Comparison of ENCODE assay signal across 1 cellular context in the genomic region with DNA sequence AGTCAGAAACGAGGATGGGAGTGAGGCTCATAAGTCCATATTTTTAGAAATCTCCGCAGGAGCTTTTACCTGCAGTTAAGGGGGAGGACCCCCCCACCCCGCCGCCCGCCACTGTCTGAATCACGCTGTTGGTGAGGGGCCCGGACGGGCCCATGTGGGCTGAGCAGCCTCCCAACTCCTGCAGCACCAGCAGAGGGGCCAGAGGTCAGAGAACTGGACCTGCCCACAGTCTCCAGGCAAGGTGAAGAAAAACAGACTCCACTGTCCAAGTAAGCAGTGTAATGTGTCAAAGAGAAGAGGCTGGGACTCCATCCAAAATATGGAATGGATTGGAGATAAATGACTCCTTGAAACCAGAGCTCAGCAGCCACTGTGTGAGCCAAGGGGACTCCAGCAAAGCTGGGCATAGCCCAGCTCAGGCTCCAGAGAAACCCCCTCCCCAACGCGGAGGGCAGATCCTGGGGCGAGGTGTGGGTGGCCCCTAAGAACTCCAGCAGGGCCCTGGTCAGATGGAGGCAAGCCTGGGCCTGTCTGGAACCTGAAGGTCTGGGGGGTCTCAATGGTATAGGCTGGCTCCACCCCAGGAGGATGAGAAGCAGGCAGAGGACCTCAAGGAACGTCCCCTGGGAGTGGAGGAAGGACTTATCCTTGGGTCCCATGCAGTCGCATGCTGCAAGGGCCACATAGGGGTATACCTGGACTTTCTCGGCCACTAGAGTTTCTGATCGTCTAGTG.
TF ChIP-seq lines count a peak whose summit lies in the region.

No MANE protein-coding gene starts in this region.

TF ChIP-seq in GM23338, 12 proteins besides CTCF, POLR2A, EP300 and RAD21:
- TF ChIP-seq EZH2phosphoT487 (IDR thresholded peaks at IDR 0.05; ENCODE audit: unreplicated experiment) (no peak), ZNF331 (CRISPR knock-in tag; IDR thresholded peaks at IDR 0.05; ENCODE audit: low read depth) (no peak), ZNF114 (CRISPR knock-in tag; IDR thresholded peaks at IDR 0.05) (no peak), CREB1 (CRISPR knock-in tag; IDR thresholded peaks at IDR 0.05; ENCODE audit: low read depth) (no peak), JUNB (IDR thresholded peaks at IDR 0.05; ENCODE audit: unreplicated experiment) (no peak), NANOG (IDR thresholded peaks at IDR 0.05; ENCODE audit: borderline replicate concordance) (no peak), STAT1 (IDR thresholded peaks at IDR 0.05; ENCODE audit: unreplicated experiment) (no peak), EZH2 (IDR thresholded peaks at IDR 0.05; ENCODE audit: low read depth, unreplicated experiment) (no peak), POLR2AphosphoS5 (IDR thresholded peaks at IDR 0.05; ENCODE audit: low read depth) (no peak)
- TF ChIP-seq, protein P1, sequence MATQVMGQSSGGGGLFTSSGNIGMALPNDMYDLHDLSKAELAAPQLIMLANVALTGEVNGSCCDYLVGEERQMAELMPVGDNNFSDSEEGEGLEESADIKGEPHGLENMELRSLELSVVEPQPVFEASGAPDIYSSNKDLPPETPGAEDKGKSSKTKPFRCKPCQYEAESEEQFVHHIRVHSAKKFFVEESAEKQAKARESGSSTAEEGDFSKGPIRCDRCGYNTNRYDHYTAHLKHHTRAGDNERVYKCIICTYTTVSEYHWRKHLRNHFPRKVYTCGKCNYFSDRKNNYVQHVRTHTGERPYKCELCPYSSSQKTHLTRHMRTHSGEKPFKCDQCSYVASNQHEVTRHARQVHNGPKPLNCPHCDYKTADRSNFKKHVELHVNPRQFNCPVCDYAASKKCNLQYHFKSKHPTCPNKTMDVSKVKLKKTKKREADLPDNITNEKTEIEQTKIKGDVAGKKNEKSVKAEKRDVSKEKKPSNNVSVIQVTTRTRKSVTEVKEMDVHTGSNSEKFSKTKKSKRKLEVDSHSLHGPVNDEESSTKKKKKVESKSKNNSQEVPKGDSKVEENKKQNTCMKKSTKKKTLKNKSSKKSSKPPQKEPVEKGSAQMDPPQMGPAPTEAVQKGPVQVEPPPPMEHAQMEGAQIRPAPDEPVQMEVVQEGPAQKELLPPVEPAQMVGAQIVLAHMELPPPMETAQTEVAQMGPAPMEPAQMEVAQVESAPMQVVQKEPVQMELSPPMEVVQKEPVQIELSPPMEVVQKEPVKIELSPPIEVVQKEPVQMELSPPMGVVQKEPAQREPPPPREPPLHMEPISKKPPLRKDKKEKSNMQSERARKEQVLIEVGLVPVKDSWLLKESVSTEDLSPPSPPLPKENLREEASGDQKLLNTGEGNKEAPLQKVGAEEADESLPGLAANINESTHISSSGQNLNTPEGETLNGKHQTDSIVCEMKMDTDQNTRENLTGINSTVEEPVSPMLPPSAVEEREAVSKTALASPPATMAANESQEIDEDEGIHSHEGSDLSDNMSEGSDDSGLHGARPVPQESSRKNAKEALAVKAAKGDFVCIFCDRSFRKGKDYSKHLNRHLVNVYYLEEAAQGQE (IDR thresholded peaks at IDR 0.05; ENCODE audit: unreplicated experiment), result no peak
- TF ChIP-seq, protein P2, sequence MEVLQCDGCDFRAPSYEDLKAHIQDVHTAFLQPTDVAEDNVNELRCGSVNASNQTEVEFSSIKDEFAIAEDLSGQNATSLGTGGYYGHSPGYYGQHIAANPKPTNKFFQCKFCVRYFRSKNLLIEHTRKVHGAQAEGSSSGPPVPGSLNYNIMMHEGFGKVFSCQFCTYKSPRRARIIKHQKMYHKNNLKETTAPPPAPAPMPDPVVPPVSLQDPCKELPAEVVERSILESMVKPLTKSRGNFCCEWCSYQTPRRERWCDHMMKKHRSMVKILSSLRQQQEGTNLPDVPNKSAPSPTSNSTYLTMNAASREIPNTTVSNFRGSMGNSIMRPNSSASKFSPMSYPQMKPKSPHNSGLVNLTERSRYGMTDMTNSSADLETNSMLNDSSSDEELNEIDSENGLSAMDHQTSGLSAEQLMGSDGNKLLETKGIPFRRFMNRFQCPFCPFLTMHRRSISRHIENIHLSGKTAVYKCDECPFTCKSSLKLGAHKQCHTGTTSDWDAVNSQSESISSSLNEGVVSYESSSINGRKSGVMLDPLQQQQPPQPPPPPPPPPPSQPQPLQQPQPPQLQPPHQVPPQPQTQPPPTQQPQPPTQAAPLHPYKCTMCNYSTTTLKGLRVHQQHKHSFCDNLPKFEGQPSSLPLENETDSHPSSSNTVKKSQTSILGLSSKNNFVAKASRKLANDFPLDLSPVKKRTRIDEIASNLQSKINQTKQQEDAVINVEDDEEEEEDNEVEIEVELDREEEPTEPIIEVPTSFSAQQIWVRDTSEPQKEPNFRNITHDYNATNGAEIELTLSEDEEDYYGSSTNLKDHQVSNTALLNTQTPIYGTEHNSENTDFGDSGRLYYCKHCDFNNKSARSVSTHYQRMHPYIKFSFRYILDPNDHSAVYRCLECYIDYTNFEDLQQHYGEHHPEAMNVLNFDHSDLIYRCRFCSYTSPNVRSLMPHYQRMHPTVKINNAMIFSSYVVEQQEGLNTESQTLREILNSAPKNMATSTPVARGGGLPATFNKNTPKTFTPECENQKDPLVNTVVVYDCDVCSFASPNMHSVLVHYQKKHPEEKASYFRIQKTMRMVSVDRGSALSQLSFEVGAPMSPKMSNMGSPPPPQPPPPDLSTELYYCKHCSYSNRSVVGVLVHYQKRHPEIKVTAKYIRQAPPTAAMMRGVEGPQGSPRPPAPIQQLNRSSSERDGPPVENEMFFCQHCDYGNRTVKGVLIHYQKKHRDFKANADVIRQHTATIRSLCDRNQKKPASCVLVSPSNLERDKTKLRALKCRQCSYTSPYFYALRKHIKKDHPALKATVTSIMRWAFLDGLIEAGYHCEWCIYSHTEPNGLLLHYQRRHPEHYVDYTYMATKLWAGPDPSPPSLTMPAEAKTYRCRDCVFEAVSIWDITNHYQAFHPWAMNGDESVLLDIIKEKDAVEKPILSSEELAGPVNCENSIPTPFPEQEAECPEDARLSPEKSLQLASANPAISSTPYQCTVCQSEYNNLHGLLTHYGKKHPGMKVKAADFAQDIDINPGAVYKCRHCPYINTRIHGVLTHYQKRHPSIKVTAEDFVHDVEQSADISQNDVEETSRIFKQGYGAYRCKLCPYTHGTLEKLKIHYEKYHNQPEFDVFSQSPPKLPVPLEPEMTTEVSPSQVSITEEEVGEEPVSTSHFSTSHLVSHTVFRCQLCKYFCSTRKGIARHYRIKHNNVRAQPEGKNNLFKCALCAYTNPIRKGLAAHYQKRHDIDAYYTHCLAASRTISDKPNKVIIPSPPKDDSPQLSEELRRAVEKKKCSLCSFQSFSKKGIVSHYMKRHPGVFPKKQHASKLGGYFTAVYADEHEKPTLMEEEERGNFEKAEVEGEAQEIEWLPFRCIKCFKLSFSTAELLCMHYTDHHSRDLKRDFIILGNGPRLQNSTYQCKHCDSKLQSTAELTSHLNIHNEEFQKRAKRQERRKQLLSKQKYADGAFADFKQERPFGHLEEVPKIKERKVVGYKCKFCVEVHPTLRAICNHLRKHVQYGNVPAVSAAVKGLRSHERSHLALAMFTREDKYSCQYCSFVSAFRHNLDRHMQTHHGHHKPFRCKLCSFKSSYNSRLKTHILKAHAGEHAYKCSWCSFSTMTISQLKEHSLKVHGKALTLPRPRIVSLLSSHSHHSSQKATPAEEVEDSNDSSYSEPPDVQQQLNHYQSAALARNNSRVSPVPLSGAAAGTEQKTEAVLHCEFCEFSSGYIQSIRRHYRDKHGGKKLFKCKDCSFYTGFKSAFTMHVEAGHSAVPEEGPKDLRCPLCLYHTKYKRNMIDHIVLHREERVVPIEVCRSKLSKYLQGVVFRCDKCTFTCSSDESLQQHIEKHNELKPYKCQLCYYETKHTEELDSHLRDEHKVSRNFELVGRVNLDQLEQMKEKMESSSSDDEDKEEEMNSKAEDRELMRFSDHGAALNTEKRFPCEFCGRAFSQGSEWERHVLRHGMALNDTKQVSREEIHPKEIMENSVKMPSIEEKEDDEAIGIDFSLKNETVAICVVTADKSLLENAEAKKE (CRISPR knock-in tag; IDR thresholded peaks at IDR 0.05), result no peak
- TF ChIP-seq, protein P3, sequence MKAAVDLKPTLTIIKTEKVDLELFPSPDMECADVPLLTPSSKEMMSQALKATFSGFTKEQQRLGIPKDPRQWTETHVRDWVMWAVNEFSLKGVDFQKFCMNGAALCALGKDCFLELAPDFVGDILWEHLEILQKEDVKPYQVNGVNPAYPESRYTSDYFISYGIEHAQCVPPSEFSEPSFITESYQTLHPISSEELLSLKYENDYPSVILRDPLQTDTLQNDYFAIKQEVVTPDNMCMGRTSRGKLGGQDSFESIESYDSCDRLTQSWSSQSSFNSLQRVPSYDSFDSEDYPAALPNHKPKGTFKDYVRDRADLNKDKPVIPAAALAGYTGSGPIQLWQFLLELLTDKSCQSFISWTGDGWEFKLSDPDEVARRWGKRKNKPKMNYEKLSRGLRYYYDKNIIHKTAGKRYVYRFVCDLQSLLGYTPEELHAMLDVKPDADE (IDR thresholded peaks at IDR 0.05), result no peak
TF ChIP-seq in GM23338: peak in this region for 0.
